ENCODE assay signal across 8 cellular contexts in genomic region chr5:122844916-122845252, GRCh38. TPM values are rescaled to one million over a fixed set of nuclear protein-coding genes. Genes with fewer than 3 reads are reported as not detected.
DNase-seq lines count a peak whose midpoint lies in the region; ATAC-seq, FAIRE-seq and TF ChIP-seq lines count a peak whose summit lies in the region.

No MANE protein-coding gene starts in this region.

- FAIRE-seq in astrocyte (lab: Jason Lieb, UNC): no peak
- no peak for FAIRE-seq in H54 (lab: Jason Lieb, UNC)

- TF ChIP-seq POLR2A in H54 (IDR thresholded peaks at IDR 0.05; ENCODE audit: low read depth, low read length): no peak

- H3K27ac ChIP-seq in astrocyte (ENCODE audit: low read depth, low read length): peak overlapping the region; percentile 84
- peak overlapping the region; percentile 83 to 89 for H3K27ac ChIP-seq in tibial artery

- H3K27me3 ChIP-seq in astrocyte (ENCODE audit: insufficient read depth, low read length): no peaks in the 10 kb centered on the region
- H3K27me3 ChIP-seq in tibial artery: no peaks in the 10 kb centered on the region

- peak overlapping the region; percentile 92 for H3K4me3 Mint-ChIP-seq in astrocyte (ENCODE audit: unreplicated experiment)

- H4K20me1 ChIP-seq in astrocyte (ENCODE audit: insufficient read depth, low read length): peaks cover 2% of the 10 kb centered on the region

- H2AFZ ChIP-seq in astrocyte (ENCODE audit: low read depth, low read length): peak overlapping the region; percentile 93

- peak overlapping the region; percentile 84 for H3K4me2 ChIP-seq in astrocyte (ENCODE audit: low read length)

- H3K9ac ChIP-seq in astrocyte (ENCODE audit: low read length): peak overlapping the region; percentile 89

- H3K9me3 ChIP-seq in astrocyte (ENCODE audit: insufficient read depth, low read depth, low read length) (no peaks in the 10 kb centered on the region), tibial artery (no peaks in the 10 kb centered on the region)

- H3K4me1 Mint-ChIP-seq in astrocyte (ENCODE audit: low read depth, unreplicated experiment): peaks cover 29% of the 10 kb centered on the region

- H3K27ac Mint-ChIP-seq in astrocyte (ENCODE audit: unreplicated experiment): peak overlapping the region; percentile 94

- ATAC-seq in GM19328 (IDR thresholded peaks at IDR 0.05; ENCODE audit: unreplicated experiment) (peak; percentile 20), HG03280 (IDR thresholded peaks at IDR 0.05; ENCODE audit: unreplicated experiment) (peak; percentile 56), left colon (peak; percentile 4)

- DNase-seq in CD1c-positive myeloid dendritic cell (ENCODE audit: extremely low spot score) (peak; percentile 8), astrocyte (ENCODE audit: low read depth) (no peak), left colon (no peak), tibial artery (no peak), H54 (ENCODE audit: insufficient read length, low spot score) (no peak), ecto neural progenitor cell (ENCODE audit: low spot score) (no peak)

- no peak for TF ChIP-seq CTCF in astrocyte (IDR thresholded peaks at IDR 0.05; ENCODE audit: insufficient read depth, low read depth, low read length)
- no peak for TF ChIP-seq CTCF in tibial artery (IDR thresholded peaks at IDR 0.05)

- H3K36me3 Mint-ChIP-seq in astrocyte (ENCODE audit: low read depth, unreplicated experiment): no peaks in the 10 kb centered on the region

- H3K27me3 Mint-ChIP-seq in astrocyte (ENCODE audit: low read depth, unreplicated experiment): no peaks in the 10 kb centered on the region

- peaks cover 17% of the 10 kb centered on the region for H3K4me1 ChIP-seq in astrocyte (ENCODE audit: insufficient read depth, low read length)
- H3K4me1 ChIP-seq in tibial artery: peaks cover 0 to 29% (median 14%) of the 10 kb centered on the region in 4 donors

- intact Hi-C loops in left colon (cut with DNase I, micrococcal nuclease) (no loop called here), tibial artery (cut with DNase I; ENCODE audit: low total_unique reads) (loop anchor here (5.0 to 10.0 kb wide), 2 partner anchors 70 to 517 kb away; partner anchors contain the start of gene SNX2)

- no peaks in the 10 kb centered on the region for H3K36me3 ChIP-seq in astrocyte (ENCODE audit: insufficient read depth, low read length)
- H3K36me3 ChIP-seq in tibial artery: no peaks in the 10 kb centered on the region

- peaks cover 20% of the 10 kb centered on the region for H3K79me2 ChIP-seq in astrocyte (ENCODE audit: insufficient read depth, low read length)

- no peaks in the 10 kb centered on the region for H3K9me3 Mint-ChIP-seq in astrocyte (ENCODE audit: unreplicated experiment)

- H3K4me3 ChIP-seq in astrocyte (ENCODE audit: insufficient read depth, low read depth, low read length) (peak overlapping the region; percentile 88), tibial artery (peak overlapping the region; percentile 76 to 84)

RNA-seq across cellular contexts. Expression of gene SNX24, which starts 0.5 kb away (rescaled TPM):
- total RNA-seq in astrocyte: 33.7 and 44.6 TPM in 2 replicates
- 10 to 100 TPM; 20.8 to 21.7 TPM for total RNA-seq in left colon

Comparison
In these comparisons a context has a peak if more than half of its experiments do, and no peak if none do; other contexts are left out.
1. ATAC-seq: peak in every context shown above with its lines; median percentile 56 in HG03280; 20 in GM19328; 4 in left colon.